In genomic region chr17:76781056-76781982, GRCh38 we compare ENCODE assay signal across 19 cellular contexts. TPM values are rescaled to one million over a fixed set of nuclear protein-coding genes. Genes with fewer than 3 reads are reported as not detected.
DNase-seq lines count a peak whose midpoint lies in the region; ATAC-seq and TF ChIP-seq lines count a peak whose summit lies in the region.
"Had no signal": no experiment of that assay in that cellular context is flagged by ENCODE, and none has a peak within 500 bp of the region (broad histone marks: within the 10 kb centered on the region; RNA-seq: fewer than 3 reads in every experiment).

No MANE protein-coding gene starts in this region.

- H2BK15ac ChIP-seq in mesenchymal stem cell (ENCODE audit: low read depth, poor library complexity, severe bottlenecking): no peak overlapping the region

- ATAC-seq in left ventricle myocardium superior: peak; percentile 25
- ATAC-seq: T-helper 17 cell had no signal

- H3K79me1 ChIP-seq in mesenchymal stem cell (replicated peaks; ENCODE audit: low read length, poor library complexity, severe bottlenecking): no peaks in the 10 kb centered on the region

- in situ Hi-C loops in HAP-1 (cut with MboI; ENCODE audit: low sequenced_read_pairs): no loop called here

- no peak for TF ChIP-seq POLR2A in thyroid gland (IDR thresholded peaks at IDR 0.05)

- no peak overlapping the region for H3K14ac ChIP-seq in mesenchymal stem cell (ENCODE audit: low read length in 2 of 2)

- H2AFZ ChIP-seq in mesenchymal stem cell (ENCODE audit: low read depth, low read length): no peak overlapping the region
- H2AFZ ChIP-seq: PC-9 had no signal

- H3K27ac ChIP-seq in right atrium auricular region (no peak overlapping the region), mesenchymal stem cell (ENCODE audit: low read length, poor library complexity, severe bottlenecking) (no peak overlapping the region), thyroid gland (no peak overlapping the region)
- H3K27ac ChIP-seq: breast epithelium, heart left ventricle, HL-60, PC-9, upper lobe of left lung had no signal

- no peak overlapping the region for H2BK12ac ChIP-seq in mesenchymal stem cell (ENCODE audit: low read length in 2 of 2)

- H3K23ac ChIP-seq in mesenchymal stem cell (ENCODE audit: low read length in 2 of 2): no peak overlapping the region

- no peak overlapping the region for H4K91ac ChIP-seq in mesenchymal stem cell (ENCODE audit: low read length)

- no peak overlapping the region for H2BK5ac ChIP-seq in mesenchymal stem cell (ENCODE audit: low read depth, low read length, poor library complexity, severe bottlenecking)

- no peaks in the 10 kb centered on the region for H3K27me3 Mint-ChIP-seq in chondrocyte (ENCODE audit: low read depth)
- H3K27me3 Mint-ChIP-seq: activated CD4-positive, alpha-beta memory T cell treated with anti-CD3 and anti-CD28 coated beads, Interleukin-2, amount 10 ng/mL, durations not matched to agents 7 days and 5 days; T-helper 17 cell had no signal

- no peaks in the 10 kb centered on the region for H3K4me1 Mint-ChIP-seq in chondrocyte (ENCODE audit: low read depth)
- H3K4me1 Mint-ChIP-seq: T-helper 17 cell had no signal

- TF ChIP-seq CTCF in right atrium auricular region (IDR thresholded peaks at IDR 0.05) (no peak), chondrocyte (IDR thresholded peaks at IDR 0.05) (peak; percentile 21), thyroid gland (IDR thresholded peaks at IDR 0.05) (no peak)

- H3K4me3 ChIP-seq in right atrium auricular region (no peak overlapping the region), mesenchymal stem cell (ENCODE audit: insufficient read depth in 1 of 2, low read depth in 1 of 2, low read length in 2 of 2) (no peak overlapping the region), thyroid gland (replicated peaks in 1 of 3) (no peak overlapping the region), HAP-1 (no peak overlapping the region)
- H3K4me3 ChIP-seq: breast epithelium, heart left ventricle, MG63, PC-9, upper lobe of left lung had no signal

- no peak overlapping the region for H2BK120ac ChIP-seq in mesenchymal stem cell (ENCODE audit: low read depth, low read length)

- DNase-seq in left ventricle myocardium superior (no peak), right atrium auricular region (ENCODE audit: low spot score) (no peak), NAMALWA (ENCODE audit: low spot score) (peak; percentile 26), chondrocyte (ENCODE audit: low spot score) (no peak), mesenchymal stem cell (no peak), thyroid gland (no peak), HAP-1 (ENCODE audit: low spot score in 2 of 2) (no peak), GDM1 (lab: John Stamatoyannopoulos, UW) (no peak)
- DNase-seq: activated CD4-positive, alpha-beta memory T cell treated with anti-CD3 and anti-CD28 coated beads, Interleukin-2, amount 10 ng/mL, durations not matched to agents 7 days and 5 days; activated effector memory CD4-positive, alpha-beta T cell treated with Interleukin-2 at 50 U/mL for 16 hours; heart left ventricle; MG63; NCI-H2227 treated with DMSO at 0.1 percent for 48 hours; PC-9; stimulated activated CD4-positive, alpha-beta T cell treated with anti-CD3 and anti-CD28 coated beads, Interleukin-4, amount 100 ng/mL, for 1 hour; T-helper 17 cell; upper lobe of left lung had no signal

- intact Hi-C loops in left ventricle myocardium superior (cut with micrococcal nuclease) (no loop called here), thyroid gland (cut with DNase I) (no loop called here)

- WGBS in mesenchymal stem cell: 88% methylated on average over 11 of the region's 12 CpGs
- 93 to 94% methylated on average over 12 of the region's 12 CpGs for WGBS in thyroid gland, 2 donors

- no peak overlapping the region for H3K4me2 ChIP-seq in mesenchymal stem cell (ENCODE audit: low read length, poor library complexity, severe bottlenecking)
- H3K4me2 ChIP-seq: PC-9 had no signal

- peaks cover 14% of the 10 kb centered on the region for H3K36me3 Mint-ChIP-seq in chondrocyte (ENCODE audit: low read depth)

- H3K36me3 ChIP-seq in right atrium auricular region (peaks cover 44% of the 10 kb centered on the region), mesenchymal stem cell (ENCODE audit: control insufficient read depth in 1 of 2, insufficient read depth in 2 of 2, low read depth in 1 of 2, low read length in 2 of 2) (peaks cover 25 to 50% of the 10 kb centered on the region in 2 experiments), thyroid gland (peaks cover 11 to 27% of the 10 kb centered on the region in 2 donors), HAP-1 (replicated peaks) (0 out of 2 replicates have a peak, but pooled peaks cover 3% of the 10 kb centered on the region)
- H3K36me3 ChIP-seq: breast epithelium had no signal

- H3K9ac ChIP-seq in mesenchymal stem cell (ENCODE audit: low read length): no peak overlapping the region

- no peak overlapping the region for H3K4ac ChIP-seq in mesenchymal stem cell (ENCODE audit: low read depth in 1 of 2, low read length in 2 of 2)

- H3K18ac ChIP-seq in mesenchymal stem cell (ENCODE audit: low read depth in 1 of 2, low read length in 2 of 2): no peak overlapping the region

- no peaks in the 10 kb centered on the region for H3K9me3 Mint-ChIP-seq in chondrocyte (ENCODE audit: low read depth)
- H3K9me3 Mint-ChIP-seq: activated CD4-positive, alpha-beta memory T cell treated with anti-CD3 and anti-CD28 coated beads, Interleukin-2, amount 10 ng/mL, durations not matched to agents 7 days and 5 days had no signal

- H3K4me1 ChIP-seq in right atrium auricular region (no peaks in the 10 kb centered on the region), mesenchymal stem cell (ENCODE audit: control insufficient read depth, insufficient read depth, low read depth, low read length) (no peaks in the 10 kb centered on the region), thyroid gland (no peaks in the 10 kb centered on the region), HAP-1 (no peaks in the 10 kb centered on the region)
- H3K4me1 ChIP-seq: breast epithelium, heart left ventricle, upper lobe of left lung had no signal

- H3K27ac Mint-ChIP-seq in chondrocyte (ENCODE audit: unreplicated experiment): no peak overlapping the region
- H3K27ac Mint-ChIP-seq: activated CD4-positive, alpha-beta memory T cell treated with anti-CD3 and anti-CD28 coated beads, Interleukin-2, amount 10 ng/mL, durations not matched to agents 7 days and 5 days; T-helper 17 cell had no signal

- no peak overlapping the region for H3K4me3 Mint-ChIP-seq in chondrocyte (ENCODE audit: unreplicated experiment)
- H3K4me3 Mint-ChIP-seq: activated CD4-positive, alpha-beta memory T cell treated with anti-CD3 and anti-CD28 coated beads, Interleukin-2, amount 10 ng/mL, durations not matched to agents 7 days and 5 days; T-helper 17 cell had no signal

- H3K9me3 ChIP-seq in right atrium auricular region: no peaks in the 10 kb centered on the region
- H3K9me3 ChIP-seq in mesenchymal stem cell (ENCODE audit: control insufficient read depth, low read length): no peaks in the 10 kb centered on the region
- no peaks in the 10 kb centered on the region for H3K9me3 ChIP-seq in thyroid gland
- H3K9me3 ChIP-seq in HAP-1: no peaks in the 10 kb centered on the region
- H3K9me3 ChIP-seq: breast epithelium, heart left ventricle, MG63, upper lobe of left lung had no signal

- no peaks in the 10 kb centered on the region for H3K27me3 ChIP-seq in right atrium auricular region
- H3K27me3 ChIP-seq in mesenchymal stem cell (ENCODE audit: control insufficient read depth in 1 of 2, insufficient read depth in 1 of 2, low read length in 2 of 2): no peaks in the 10 kb centered on the region
- no peaks in the 10 kb centered on the region for H3K27me3 ChIP-seq in thyroid gland
- no peaks in the 10 kb centered on the region for H3K27me3 ChIP-seq in HAP-1 (ENCODE audit: low read depth)
- H3K27me3 ChIP-seq: breast epithelium, heart left ventricle, MG63, upper lobe of left lung had no signal

- no peak overlapping the region for H2AK5ac ChIP-seq in mesenchymal stem cell (ENCODE audit: low read length, severe bottlenecking)

- H4K8ac ChIP-seq in mesenchymal stem cell (ENCODE audit: low read length): no peak overlapping the region

RNA-seq across cellular contexts. Expression of gene MFSD11, which starts 43.4 kb away (rescaled TPM):
- total RNA-seq in left ventricle myocardium superior (21.3 TPM), right atrium auricular region (10 to 100 TPM; 24.8 to 29.3 TPM), chondrocyte (30.3 to 33.6 TPM (median 31.1 TPM) in 3 replicates), thyroid gland (10 to 100 TPM; 34.1 to 53.3 (median 44.3) TPM)
- 24.6 TPM for polyA plus RNA-seq in mesenchymal stem cell (2013, experiment 1 of 2)
- polyA plus RNA-seq in mesenchymal stem cell (2013, experiment 2 of 2): 23.7 TPM

RNA-seq across cellular contexts. Expression of gene SRSF2, which starts 44.2 kb away (rescaled TPM):
- total RNA-seq in left ventricle myocardium superior: 78.0 TPM
- 100 to 1,000 TPM in 1 of 2 donors, 10 to 100 TPM in 1; 78.3 to 135 TPM for total RNA-seq in right atrium auricular region
- 94.4 to 183 TPM (median 95.2 TPM) in 3 replicates for total RNA-seq in chondrocyte
- 127 TPM for polyA plus RNA-seq in mesenchymal stem cell (2013, experiment 1 of 2)
- polyA plus RNA-seq in mesenchymal stem cell (2013, experiment 2 of 2): 137 TPM
- 100 to 1,000 TPM; 269 to 614 (median 400) TPM for total RNA-seq in thyroid gland

RNA-seq across cellular contexts. Expression of gene METTL23, which starts 54.7 kb away (rescaled TPM):
- total RNA-seq in left ventricle myocardium superior (21.0 TPM), right atrium auricular region (10 to 100 TPM; 22.6 to 26.8 TPM), chondrocyte (24.3 to 28.4 TPM (median 27.0 TPM) in 3 replicates), thyroid gland (10 to 100 TPM; 33.6 to 58.3 (median 51.3) TPM)
- polyA plus RNA-seq in mesenchymal stem cell (2013, experiment 1 of 2): 35.5 TPM
- 38.7 TPM for polyA plus RNA-seq in mesenchymal stem cell (2013, experiment 2 of 2)

RNA-seq across cellular contexts. Expression of gene JMJD6, which starts 54.9 kb away (rescaled TPM):
- total RNA-seq in left ventricle myocardium superior (68.6 TPM), right atrium auricular region (10 to 100 TPM; 35.0 to 37.4 TPM), chondrocyte (22.4 to 27.2 TPM (median 25.0 TPM) in 3 replicates), thyroid gland (10 to 100 TPM; 12.2 to 24.2 (median 20.7) TPM)
- polyA plus RNA-seq in mesenchymal stem cell (2013, experiment 1 of 2): 23.3 TPM
- 24.1 TPM for polyA plus RNA-seq in mesenchymal stem cell (2013, experiment 2 of 2)
